ENCODE assay signal across 11 cellular contexts in genomic region chr2:23399674-23400261, GRCh38. TPM values are rescaled to one million over a fixed set of nuclear protein-coding genes. Genes with fewer than 3 reads are reported as not detected.
DNase-seq lines count a peak whose midpoint lies in the region; ATAC-seq and TF ChIP-seq lines count a peak whose summit lies in the region.
"Had no signal": no experiment of that assay in that cellular context is flagged by ENCODE, and none has a peak within 500 bp of the region (broad histone marks: within the 10 kb centered on the region; RNA-seq: fewer than 3 reads in every experiment).

No MANE protein-coding gene starts in this region.

- H3K9me3 ChIP-seq in BE2C = no peaks in the 10 kb centered on the region
- no peaks in the 10 kb centered on the region for H3K9me3 ChIP-seq in Loucy (ENCODE audit: insufficient read depth, low read depth, low read length)
- H3K9me3 ChIP-seq in thyroid gland = no peaks in the 10 kb centered on the region

- DNase-seq in BE2C (no peak), T-helper 2 cell (no peak), thyroid gland (no peak), Ammon's horn (ENCODE audit: low spot score) (no peak)
- no peak for DNase-seq in stimulated activated CD4-positive, alpha-beta T cell treated with anti-CD3 and anti-CD28 coated beads, Interleukin-2, amount 100 ng/mL, for 48 hours
- DNase-seq: anterior cingulate cortex; Kasumi-1; stimulated activated naive CD4-positive, alpha-beta T cell treated with Interleukin-2 at 50 U/mL for 16 hours had no signal

- H3K9me2 ChIP-seq in Loucy (replicated peaks; ENCODE audit: low read depth, low read length) = no peaks in the 10 kb centered on the region

- H3K36me3 ChIP-seq in BE2C (no peaks in the 10 kb centered on the region), Loucy (ENCODE audit: insufficient read depth, low read length) (no peaks in the 10 kb centered on the region), thyroid gland (no peaks in the 10 kb centered on the region)

- no peak overlapping the region for H3K9ac ChIP-seq in Loucy (ENCODE audit: low read depth, low read length, poor library complexity, severe bottlenecking)

- H3K27me3 ChIP-seq in BE2C = no peaks in the 10 kb centered on the region
- no peaks in the 10 kb centered on the region for H3K27me3 ChIP-seq in Loucy (ENCODE audit: insufficient read depth, low read length, poor library complexity, severe bottlenecking)
- H3K27me3 ChIP-seq in thyroid gland = no peaks in the 10 kb centered on the region

- H3F3A ChIP-seq in Loucy (ENCODE audit: low read depth) = no peaks in the 10 kb centered on the region

- peak; percentile 69 for ATAC-seq in GM18909 (IDR thresholded peaks at IDR 0.05; ENCODE audit: poor library complexity, unreplicated experiment)
- ATAC-seq in HG02852 (IDR thresholded peaks at IDR 0.05; ENCODE audit: unreplicated experiment) = peak; percentile 63

- H3K79me2 ChIP-seq in Loucy (ENCODE audit: insufficient read depth, low read length) = no peaks in the 10 kb centered on the region

- H2AFZ ChIP-seq in Loucy (ENCODE audit: low read length) = no peak overlapping the region

- H3K27ac ChIP-seq in thyroid gland = no peak overlapping the region

- no peaks in the 10 kb centered on the region for H4K20me1 ChIP-seq in Loucy (ENCODE audit: insufficient read depth, low read length, poor library complexity, severe bottlenecking)

- no peak overlapping the region for H3K4me2 ChIP-seq in Loucy (ENCODE audit: low read depth, low read length, poor library complexity, severe bottlenecking)

- H3K4me3 ChIP-seq in BE2C (ENCODE audit: low read depth, low read length) (no peak overlapping the region), Loucy (ENCODE audit: low read length, poor library complexity, severe bottlenecking) (no peak overlapping the region), thyroid gland (replicated peaks in 1 of 3) (no peak overlapping the region)

- peaks cover 10% of the 10 kb centered on the region for H3K4me1 ChIP-seq in BE2C
- peaks cover 16% of the 10 kb centered on the region for H3K4me1 ChIP-seq in Loucy (ENCODE audit: insufficient read depth, low read length, poor library complexity, severe bottlenecking)
- peaks cover 7 to 8% of the 10 kb centered on the region in 2 donors for H3K4me1 ChIP-seq in thyroid gland

- TF ChIP-seq CTCF in BE2C (IDR thresholded peaks at IDR 0.05; ENCODE audit: low read depth, low read length) = peak; percentile 29; the same call in 1 of the 2 replicates
- TF ChIP-seq CTCF in Loucy (conservative IDR thresholded peaks at IDR 0.05; ENCODE audit: low read length) = peak; percentile 36
- TF ChIP-seq CTCF in thyroid gland (IDR thresholded peaks at IDR 0.05) = no peak

- TF ChIP-seq POLR2A in thyroid gland (IDR thresholded peaks at IDR 0.05) = no peak

- intact Hi-C loops in thyroid gland (cut with DNase I) = no loop called here

- WGBS in thyroid gland, 2 donors = 83 to 89% methylated on average over 7 to 10 of the region's 10 CpGs

RNA-seq across cellular contexts. Expression of gene KLHL29, which starts 14.8 kb away (rescaled TPM):
- polyA plus RNA-seq in BE2C (2012; ENCODE audit: insufficient read depth, insufficient read length, low read depth) = 5.9 TPM
- 1 to 10 TPM; 2.2 to 3.3 (median 2.7) TPM for total RNA-seq in thyroid gland

Comparison
In these comparisons a context has a peak if more than half of its experiments do, and no peak if none do; other contexts are left out.
1. CTCF ChIP-seq: peak in BE2C (single experiment) and Loucy (single experiment); none in thyroid gland (0 of 6).